ENCODE assay signal across 1 cellular context in the genomic region with DNA sequence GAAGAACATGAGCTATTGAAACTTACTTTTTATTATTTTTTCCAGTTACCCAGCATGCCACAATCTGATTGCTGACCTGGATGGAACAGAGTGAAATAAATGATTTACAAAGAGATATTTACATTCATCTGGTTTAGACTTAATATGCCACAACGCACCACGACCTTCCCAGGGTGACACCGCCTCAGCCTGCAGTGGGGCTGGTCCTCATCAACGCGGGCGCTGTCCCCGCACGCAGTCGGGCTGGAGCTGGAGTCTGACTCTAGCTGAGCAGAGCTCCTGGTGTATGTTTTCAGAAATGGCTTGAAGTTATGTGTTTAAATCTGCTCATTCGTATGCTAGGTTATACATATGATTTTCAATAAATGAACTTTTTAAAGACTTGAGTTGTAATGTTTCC.
TF ChIP-seq lines count a peak whose summit lies in the region.

No MANE protein-coding gene starts in this region.

TF ChIP-seq in HepG2, 621 proteins besides CTCF, POLR2A, EP300 and RAD21 (continued from another document):
- TF ChIP-seq, protein P1, sequence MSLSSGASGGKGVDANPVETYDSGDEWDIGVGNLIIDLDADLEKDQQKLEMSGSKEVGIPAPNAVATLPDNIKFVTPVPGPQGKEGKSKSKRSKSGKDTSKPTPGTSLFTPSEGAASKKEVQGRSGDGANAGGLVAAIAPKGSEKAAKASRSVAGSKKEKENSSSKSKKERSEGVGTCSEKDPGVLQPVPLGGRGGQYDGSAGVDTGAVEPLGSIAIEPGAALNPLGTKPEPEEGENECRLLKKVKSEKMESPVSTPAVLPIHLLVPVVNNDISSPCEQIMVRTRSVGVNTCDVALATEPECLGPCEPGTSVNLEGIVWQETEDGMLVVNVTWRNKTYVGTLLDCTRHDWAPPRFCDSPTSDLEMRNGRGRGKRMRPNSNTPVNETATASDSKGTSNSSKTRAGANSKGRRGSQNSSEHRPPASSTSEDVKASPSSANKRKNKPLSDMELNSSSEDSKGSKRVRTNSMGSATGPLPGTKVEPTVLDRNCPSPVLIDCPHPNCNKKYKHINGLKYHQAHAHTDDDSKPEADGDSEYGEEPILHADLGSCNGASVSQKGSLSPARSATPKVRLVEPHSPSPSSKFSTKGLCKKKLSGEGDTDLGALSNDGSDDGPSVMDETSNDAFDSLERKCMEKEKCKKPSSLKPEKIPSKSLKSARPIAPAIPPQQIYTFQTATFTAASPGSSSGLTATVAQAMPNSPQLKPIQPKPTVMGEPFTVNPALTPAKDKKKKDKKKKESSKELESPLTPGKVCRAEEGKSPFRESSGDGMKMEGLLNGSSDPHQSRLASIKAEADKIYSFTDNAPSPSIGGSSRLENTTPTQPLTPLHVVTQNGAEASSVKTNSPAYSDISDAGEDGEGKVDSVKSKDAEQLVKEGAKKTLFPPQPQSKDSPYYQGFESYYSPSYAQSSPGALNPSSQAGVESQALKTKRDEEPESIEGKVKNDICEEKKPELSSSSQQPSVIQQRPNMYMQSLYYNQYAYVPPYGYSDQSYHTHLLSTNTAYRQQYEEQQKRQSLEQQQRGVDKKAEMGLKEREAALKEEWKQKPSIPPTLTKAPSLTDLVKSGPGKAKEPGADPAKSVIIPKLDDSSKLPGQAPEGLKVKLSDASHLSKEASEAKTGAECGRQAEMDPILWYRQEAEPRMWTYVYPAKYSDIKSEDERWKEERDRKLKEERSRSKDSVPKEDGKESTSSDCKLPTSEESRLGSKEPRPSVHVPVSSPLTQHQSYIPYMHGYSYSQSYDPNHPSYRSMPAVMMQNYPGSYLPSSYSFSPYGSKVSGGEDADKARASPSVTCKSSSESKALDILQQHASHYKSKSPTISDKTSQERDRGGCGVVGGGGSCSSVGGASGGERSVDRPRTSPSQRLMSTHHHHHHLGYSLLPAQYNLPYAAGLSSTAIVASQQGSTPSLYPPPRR (CRISPR knock-in tag; IDR thresholded peaks at IDR 0.05; ENCODE audit: borderline replicate concordance): no peak
- TF ChIP-seq, protein P2, sequence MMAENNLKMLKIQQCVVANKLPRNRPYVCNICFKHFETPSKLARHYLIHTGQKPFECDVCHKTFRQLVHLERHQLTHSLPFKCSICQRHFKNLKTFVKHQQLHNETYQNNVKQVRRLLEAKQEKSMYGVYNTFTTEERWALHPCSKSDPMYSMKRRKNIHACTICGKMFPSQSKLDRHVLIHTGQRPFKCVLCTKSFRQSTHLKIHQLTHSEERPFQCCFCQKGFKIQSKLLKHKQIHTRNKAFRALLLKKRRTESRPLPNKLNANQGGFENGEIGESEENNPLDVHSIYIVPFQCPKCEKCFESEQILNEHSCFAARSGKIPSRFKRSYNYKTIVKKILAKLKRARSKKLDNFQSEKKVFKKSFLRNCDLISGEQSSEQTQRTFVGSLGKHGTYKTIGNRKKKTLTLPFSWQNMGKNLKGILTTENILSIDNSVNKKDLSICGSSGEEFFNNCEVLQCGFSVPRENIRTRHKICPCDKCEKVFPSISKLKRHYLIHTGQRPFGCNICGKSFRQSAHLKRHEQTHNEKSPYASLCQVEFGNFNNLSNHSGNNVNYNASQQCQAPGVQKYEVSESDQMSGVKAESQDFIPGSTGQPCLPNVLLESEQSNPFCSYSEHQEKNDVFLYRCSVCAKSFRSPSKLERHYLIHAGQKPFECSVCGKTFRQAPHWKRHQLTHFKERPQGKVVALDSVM (CRISPR knock-in tag; IDR thresholded peaks at IDR 0.05): no peak
